8 cellular contexts compared by ENCODE assay signal in genomic region chr2:237701859-237702370, GRCh38.
DNase-seq lines count a peak whose midpoint lies in the region; ATAC-seq and TF ChIP-seq lines count a peak whose summit lies in the region.

No MANE protein-coding gene starts in this region.

- WGBS in right cardiac atrium = 29% methylated on average over 10 of the region's 10 CpGs
- WGBS in smooth muscle cell (ENCODE audit: low lambda C conversion rate) = 42% methylated on average over 10 of the region's 10 CpGs

- H3K79me2 ChIP-seq in smooth muscle cell (ENCODE audit: low read depth) = peaks cover 73% of the 10 kb centered on the region

- H3K36me3 ChIP-seq in HUES6 (ENCODE audit: control insufficient read depth, insufficient read depth, low read length) = no peaks in the 10 kb centered on the region
- H3K36me3 ChIP-seq in smooth muscle cell (ENCODE audit: low read depth) = no peaks in the 10 kb centered on the region

- H3F3A ChIP-seq in smooth muscle cell (ENCODE audit: low read depth) = peaks cover 38% of the 10 kb centered on the region

- H3K4me3 Mint-ChIP-seq in activated CD8-positive, alpha-beta T cell treated with anti-CD3 and anti-CD28 coated beads, Interleukin-2, amount 10 ng/mL, durations not matched to agents 7 days and 5 days = peak overlapping the region; percentile 65

- H3K27ac Mint-ChIP-seq in activated CD8-positive, alpha-beta T cell treated with anti-CD3 and anti-CD28 coated beads, Interleukin-2, amount 10 ng/mL, durations not matched to agents 7 days and 5 days = peak overlapping the region; percentile 89

- no peak overlapping the region for H2AFZ ChIP-seq in smooth muscle cell (ENCODE audit: low read depth)

- H3K4me1 ChIP-seq in HUES6 (ENCODE audit: control insufficient read depth, insufficient read depth, low read length) (peaks cover 57% of the 10 kb centered on the region), right cardiac atrium (ENCODE audit: control insufficient read depth, insufficient read depth, low read length) (peaks cover 47% of the 10 kb centered on the region), smooth muscle cell (ENCODE audit: low read depth) (peaks cover 50% of the 10 kb centered on the region)

- DNase-seq in activated CD8-positive, alpha-beta T cell treated with anti-CD3 and anti-CD28 coated beads, Interleukin-2, amount 10 ng/mL, durations not matched to agents 7 days and 5 days = no peak
- DNase-seq in right cardiac atrium (no peak), smooth muscle cell (lab: John Stamatoyannopoulos, UW; ENCODE audit: unreplicated experiment) (no peak), HPDE6-E6E7 (ENCODE audit: extremely low spot score) (no peak), midbrain (lab: John Stamatoyannopoulos, UW) (no peak)

- CTCF ChIA-PET in activated CD8-positive, alpha-beta T cell treated with anti-CD3 and anti-CD28 coated beads, Interleukin-2, amount 10 ng/mL, durations not matched to agents 7 days and 5 days (lab: Charles Lee) = interaction anchor here (1.0 to 6.7 kb wide), 8 partner anchors 7 to 120 kb away, joined by 3 to 79 read pairs (median 8); no protein-coding TSS in a partner anchor

- H3K4me2 ChIP-seq in smooth muscle cell = peak overlapping the region; percentile 74

- H3K9ac ChIP-seq in HUES6 (ENCODE audit: low read length) = no peak overlapping the region
- peak overlapping the region; percentile 93 for H3K9ac ChIP-seq in smooth muscle cell (ENCODE audit: low read depth)

- H3K9me3 ChIP-seq in HUES6 (ENCODE audit: control insufficient read depth, insufficient read depth, low read depth, low read length) (no peaks in the 10 kb centered on the region), right cardiac atrium (ENCODE audit: control insufficient read depth, low read length) (no peaks in the 10 kb centered on the region), smooth muscle cell (replicated peaks; ENCODE audit: low read depth) (no peaks in the 10 kb centered on the region)

- intact Hi-C loops in right cardiac atrium (cut with DNase I) = no loop called here

- H3K4me3 ChIP-seq in HUES6 (ENCODE audit: low read depth, low read length) = no peak overlapping the region
- H3K4me3 ChIP-seq in right cardiac atrium (ENCODE audit: low read length) = no peak overlapping the region
- peak overlapping the region; percentile 7 for H3K4me3 ChIP-seq in smooth muscle cell

- no peak for TF ChIP-seq CTCF in smooth muscle cell (IDR thresholded peaks at IDR 0.05; ENCODE audit: borderline replicate concordance, insufficient read depth, poor library complexity, severe bottlenecking)

- H3K27ac ChIP-seq in HUES6 (ENCODE audit: low read depth, low read length) (peak overlapping the region; percentile 61; the same call in 1 of the 2 replicates), right cardiac atrium (ENCODE audit: low read length) (peak overlapping the region; percentile 69), smooth muscle cell (ENCODE audit: low read depth) (peak overlapping the region; percentile 99)

- H3K27me3 Mint-ChIP-seq in activated CD8-positive, alpha-beta T cell treated with anti-CD3 and anti-CD28 coated beads, Interleukin-2, amount 10 ng/mL, durations not matched to agents 7 days and 5 days (ENCODE audit: low read depth) = no peaks in the 10 kb centered on the region

- H4K20me1 ChIP-seq in smooth muscle cell (ENCODE audit: low read depth) = peaks cover 72% of the 10 kb centered on the region

- H3K36me3 Mint-ChIP-seq in activated CD8-positive, alpha-beta T cell treated with anti-CD3 and anti-CD28 coated beads, Interleukin-2, amount 10 ng/mL, durations not matched to agents 7 days and 5 days (ENCODE audit: low read depth) = peaks cover 30% of the 10 kb centered on the region

- ATAC-seq in activated CD8-positive, alpha-beta T cell treated with anti-CD3 and anti-CD28 coated beads, Interleukin-2, amount 10 ng/mL, durations not matched to agents 7 days and 5 days = no peak
- ATAC-seq in right cardiac atrium (no peak), HG03280 (IDR thresholded peaks at IDR 0.05; ENCODE audit: unreplicated experiment) (no peak), HG02571 (IDR thresholded peaks at IDR 0.05; ENCODE audit: unreplicated experiment) (no peak)

- H3K27me3 ChIP-seq in HUES6 (ENCODE audit: control insufficient read depth, insufficient read depth, low read length) (no peaks in the 10 kb centered on the region), right cardiac atrium (ENCODE audit: control insufficient read depth, insufficient read depth) (no peaks in the 10 kb centered on the region), smooth muscle cell (ENCODE audit: low read depth) (no peaks in the 10 kb centered on the region)

- POLR2A ChIA-PET in activated CD8-positive, alpha-beta T cell treated with anti-CD3 and anti-CD28 coated beads, Interleukin-2, amount 10 ng/mL, durations not matched to agents 7 days and 5 days (lab: Charles Lee) = interaction anchor here (1.0 to 4.7 kb wide), 3 partner anchors 9 to 28 kb away, joined by 3 to 45 read pairs (median 13); no protein-coding TSS in a partner anchor

- H3K9me3 Mint-ChIP-seq in activated CD8-positive, alpha-beta T cell treated with anti-CD3 and anti-CD28 coated beads, Interleukin-2, amount 10 ng/mL, durations not matched to agents 7 days and 5 days (ENCODE audit: insufficient read depth) = no peaks in the 10 kb centered on the region

- H3K4me1 Mint-ChIP-seq in activated CD8-positive, alpha-beta T cell treated with anti-CD3 and anti-CD28 coated beads, Interleukin-2, amount 10 ng/mL, durations not matched to agents 7 days and 5 days (ENCODE audit: low read depth) = peaks cover 97% of the 10 kb centered on the region
